Comparison of ENCODE assay signal across 1 cellular context in genomic region chr17:7833011-7833794, GRCh38.
A peak's percentile ranks its signal among the peaks of the same experiment; 100 is the strongest.
TF ChIP-seq lines count a peak whose summit lies in the region.

No MANE protein-coding gene starts in this region.

TF ChIP-seq in GM12878, 131 proteins besides CTCF, POLR2A, EP300 and RAD21:
- TF ChIP-seq ZNF207 (IDR thresholded peaks at IDR 0.05; ENCODE audit: borderline replicate concordance) (0 out of 2 replicates have a peak, but pooled peaks have one; percentile 21), MEF2B (IDR thresholded peaks at IDR 0.05; ENCODE audit: partially characterized antibody, poor library complexity, severe bottlenecking) (no peak)
